ENCODE assay signal across 1 cellular context in the genomic region with DNA sequence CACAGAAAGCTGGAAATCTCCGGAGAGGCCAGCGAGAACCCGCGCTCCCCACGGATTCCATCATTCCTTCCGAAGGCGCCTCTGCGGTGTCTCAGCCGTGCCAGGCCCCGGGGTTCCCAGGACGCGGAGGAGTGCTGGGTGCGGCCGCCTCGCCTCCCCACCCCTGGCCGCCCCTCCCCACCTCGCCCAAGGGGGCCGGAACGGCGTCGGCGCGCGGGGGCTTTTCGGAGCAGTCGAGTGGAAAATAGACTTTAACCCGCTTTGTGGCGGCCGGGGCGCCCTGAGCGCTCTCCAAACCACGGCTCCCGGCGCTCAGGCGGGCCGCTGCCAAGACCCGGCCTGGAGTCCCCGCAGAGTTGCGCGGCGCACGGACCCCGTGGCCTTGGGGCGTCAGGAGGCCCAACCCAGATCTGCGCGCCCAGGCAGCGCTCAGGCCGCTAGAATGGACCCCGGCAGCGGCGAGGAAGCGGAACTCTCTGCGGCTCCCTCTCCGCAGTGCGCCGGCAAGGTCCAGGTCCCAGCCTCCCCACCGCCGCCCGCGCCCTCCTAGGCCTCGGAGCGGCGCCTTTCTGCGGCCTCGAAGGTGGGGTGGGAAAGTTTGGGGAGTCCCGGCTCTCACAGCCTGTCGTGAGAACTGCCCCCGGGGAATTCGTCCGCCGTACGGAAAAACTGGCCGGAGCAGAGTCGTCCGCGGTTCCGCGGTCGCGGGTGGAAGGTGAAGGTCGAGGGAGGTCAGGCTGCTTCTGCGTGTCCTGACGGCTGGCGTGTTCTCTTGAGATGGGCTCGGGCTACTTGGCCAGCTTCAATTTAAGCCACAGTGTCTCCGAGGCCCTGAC.
TF ChIP-seq lines count a peak whose summit lies in the region.

No MANE protein-coding gene starts in this region.

TF ChIP-seq in HepG2, 621 proteins besides CTCF, POLR2A, EP300 and RAD21 (continued from another document and continues in another):
- TF ChIP-seq HOXD1 (CRISPR knock-in tag; IDR thresholded peaks at IDR 0.05) (peak; percentile 18; the same call in 1 of the 2 replicates), WIZ (CRISPR knock-in tag; IDR thresholded peaks at IDR 0.05) (no peak), SKI (IDR thresholded peaks at IDR 0.05; ENCODE audit: partially characterized antibody) (peak; percentile 26), ZNF143 (CRISPR knock-in tag; IDR thresholded peaks at IDR 0.05) (peak; percentile 30), ZNF549 (CRISPR knock-in tag; IDR thresholded peaks at IDR 0.05) (no peak), HOXA3 (CRISPR knock-in tag; IDR thresholded peaks at IDR 0.05) (peak; percentile 74), ATM (IDR thresholded peaks at IDR 0.05; ENCODE audit: borderline replicate concordance) (no peak), FOXA1 (IDR thresholded peaks at IDR 0.05) (no peak), FOXA1 (CRISPR knock-in tag; IDR thresholded peaks at IDR 0.05) (no peak), ZFP82 (CRISPR knock-in tag; IDR thresholded peaks at IDR 0.05; ENCODE audit: borderline replicate concordance) (no peak), ZFP62 (CRISPR knock-in tag; IDR thresholded peaks at IDR 0.05) (no peak), MYC (CRISPR knock-in tag; IDR thresholded peaks at IDR 0.05; ENCODE audit: borderline replicate concordance) (peak; percentile 72; the same call in 1 of the 2 replicates), MIXL1 (CRISPR knock-in tag; IDR thresholded peaks at IDR 0.05) (no peak), ZNF350 (CRISPR knock-in tag; IDR thresholded peaks at IDR 0.05; ENCODE audit: borderline replicate concordance, low read depth) (no peak; the same call in 1 of the 2 replicates), ELF4 (CRISPR knock-in tag; IDR thresholded peaks at IDR 0.05; ENCODE audit: borderline replicate concordance) (no peak; the same call in 1 of the 2 replicates), MEF2D (CRISPR knock-in tag; IDR thresholded peaks at IDR 0.05) (peak; percentile 50; the same call in 1 of the 2 replicates), ZNF34 (CRISPR knock-in tag; IDR thresholded peaks at IDR 0.05; ENCODE audit: borderline replicate concordance) (no peak), ZNF260 (CRISPR knock-in tag; IDR thresholded peaks at IDR 0.05; ENCODE audit: borderline replicate concordance, low read depth) (no peak), ZNF367 (CRISPR knock-in tag; IDR thresholded peaks at IDR 0.05; ENCODE audit: borderline replicate concordance) (no peak), CAMTA2 (CRISPR knock-in tag; IDR thresholded peaks at IDR 0.05; ENCODE audit: borderline replicate concordance) (peak; percentile 78; the same call in 1 of the 2 replicates), IKZF4 (CRISPR knock-in tag; IDR thresholded peaks at IDR 0.05; ENCODE audit: borderline replicate concordance, low read depth, not compliant biosample characterization) (peak; percentile 86), GTF2F1 (IDR thresholded peaks at IDR 0.05; ENCODE audit: low read length) (no peak), MATR3 (CRISPR knock-in tag; IDR thresholded peaks at IDR 0.05) (no peak)
- TF ChIP-seq, protein P1, sequence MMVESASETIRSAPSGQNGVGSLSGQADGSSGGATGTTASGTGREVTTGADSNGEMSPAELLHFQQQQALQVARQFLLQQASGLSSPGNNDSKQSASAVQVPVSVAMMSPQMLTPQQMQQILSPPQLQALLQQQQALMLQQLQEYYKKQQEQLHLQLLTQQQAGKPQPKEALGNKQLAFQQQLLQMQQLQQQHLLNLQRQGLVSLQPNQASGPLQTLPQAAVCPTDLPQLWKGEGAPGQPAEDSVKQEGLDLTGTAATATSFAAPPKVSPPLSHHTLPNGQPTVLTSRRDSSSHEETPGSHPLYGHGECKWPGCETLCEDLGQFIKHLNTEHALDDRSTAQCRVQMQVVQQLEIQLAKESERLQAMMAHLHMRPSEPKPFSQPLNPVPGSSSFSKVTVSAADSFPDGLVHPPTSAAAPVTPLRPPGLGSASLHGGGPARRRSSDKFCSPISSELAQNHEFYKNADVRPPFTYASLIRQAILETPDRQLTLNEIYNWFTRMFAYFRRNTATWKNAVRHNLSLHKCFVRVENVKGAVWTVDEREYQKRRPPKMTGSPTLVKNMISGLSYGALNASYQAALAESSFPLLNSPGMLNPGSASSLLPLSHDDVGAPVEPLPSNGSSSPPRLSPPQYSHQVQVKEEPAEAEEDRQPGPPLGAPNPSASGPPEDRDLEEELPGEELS (CRISPR knock-in tag; IDR thresholded peaks at IDR 0.05), result peak; percentile 11; the same call in 1 of the 2 replicates
- TF ChIP-seq, protein P2, sequence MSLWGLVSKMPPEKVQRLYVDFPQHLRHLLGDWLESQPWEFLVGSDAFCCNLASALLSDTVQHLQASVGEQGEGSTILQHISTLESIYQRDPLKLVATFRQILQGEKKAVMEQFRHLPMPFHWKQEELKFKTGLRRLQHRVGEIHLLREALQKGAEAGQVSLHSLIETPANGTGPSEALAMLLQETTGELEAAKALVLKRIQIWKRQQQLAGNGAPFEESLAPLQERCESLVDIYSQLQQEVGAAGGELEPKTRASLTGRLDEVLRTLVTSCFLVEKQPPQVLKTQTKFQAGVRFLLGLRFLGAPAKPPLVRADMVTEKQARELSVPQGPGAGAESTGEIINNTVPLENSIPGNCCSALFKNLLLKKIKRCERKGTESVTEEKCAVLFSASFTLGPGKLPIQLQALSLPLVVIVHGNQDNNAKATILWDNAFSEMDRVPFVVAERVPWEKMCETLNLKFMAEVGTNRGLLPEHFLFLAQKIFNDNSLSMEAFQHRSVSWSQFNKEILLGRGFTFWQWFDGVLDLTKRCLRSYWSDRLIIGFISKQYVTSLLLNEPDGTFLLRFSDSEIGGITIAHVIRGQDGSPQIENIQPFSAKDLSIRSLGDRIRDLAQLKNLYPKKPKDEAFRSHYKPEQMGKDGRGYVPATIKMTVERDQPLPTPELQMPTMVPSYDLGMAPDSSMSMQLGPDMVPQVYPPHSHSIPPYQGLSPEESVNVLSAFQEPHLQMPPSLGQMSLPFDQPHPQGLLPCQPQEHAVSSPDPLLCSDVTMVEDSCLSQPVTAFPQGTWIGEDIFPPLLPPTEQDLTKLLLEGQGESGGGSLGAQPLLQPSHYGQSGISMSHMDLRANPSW (CRISPR knock-in tag; IDR thresholded peaks at IDR 0.05; ENCODE audit: borderline replicate concordance), result no peak
- TF ChIP-seq, protein P3, sequence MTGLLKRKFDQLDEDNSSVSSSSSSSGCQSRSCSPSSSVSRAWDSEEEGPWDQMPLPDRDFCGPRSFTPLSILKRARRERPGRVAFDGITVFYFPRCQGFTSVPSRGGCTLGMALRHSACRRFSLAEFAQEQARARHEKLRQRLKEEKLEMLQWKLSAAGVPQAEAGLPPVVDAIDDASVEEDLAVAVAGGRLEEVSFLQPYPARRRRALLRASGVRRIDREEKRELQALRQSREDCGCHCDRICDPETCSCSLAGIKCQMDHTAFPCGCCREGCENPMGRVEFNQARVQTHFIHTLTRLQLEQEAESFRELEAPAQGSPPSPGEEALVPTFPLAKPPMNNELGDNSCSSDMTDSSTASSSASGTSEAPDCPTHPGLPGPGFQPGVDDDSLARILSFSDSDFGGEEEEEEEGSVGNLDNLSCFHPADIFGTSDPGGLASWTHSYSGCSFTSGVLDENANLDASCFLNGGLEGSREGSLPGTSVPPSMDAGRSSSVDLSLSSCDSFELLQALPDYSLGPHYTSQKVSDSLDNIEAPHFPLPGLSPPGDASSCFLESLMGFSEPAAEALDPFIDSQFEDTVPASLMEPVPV (CRISPR knock-in tag; IDR thresholded peaks at IDR 0.05), result peak; percentile 95
- TF ChIP-seq, protein P4, sequence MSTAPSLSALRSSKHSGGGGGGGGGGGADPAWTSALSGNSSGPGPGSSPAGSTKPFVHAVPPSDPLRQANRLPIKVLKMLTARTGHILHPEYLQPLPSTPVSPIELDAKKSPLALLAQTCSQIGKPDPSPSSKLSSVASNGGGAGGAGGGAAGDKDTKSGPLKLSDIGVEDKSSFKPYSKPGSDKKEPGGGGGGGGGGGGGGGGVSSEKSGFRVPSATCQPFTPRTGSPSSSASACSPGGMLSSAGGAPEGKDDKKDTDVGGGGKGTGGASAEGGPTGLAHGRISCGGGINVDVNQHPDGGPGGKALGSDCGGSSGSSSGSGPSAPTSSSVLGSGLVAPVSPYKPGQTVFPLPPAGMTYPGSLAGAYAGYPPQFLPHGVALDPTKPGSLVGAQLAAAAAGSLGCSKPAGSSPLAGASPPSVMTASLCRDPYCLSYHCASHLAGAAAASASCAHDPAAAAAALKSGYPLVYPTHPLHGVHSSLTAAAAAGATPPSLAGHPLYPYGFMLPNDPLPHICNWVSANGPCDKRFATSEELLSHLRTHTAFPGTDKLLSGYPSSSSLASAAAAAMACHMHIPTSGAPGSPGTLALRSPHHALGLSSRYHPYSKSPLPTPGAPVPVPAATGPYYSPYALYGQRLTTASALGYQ (CRISPR knock-in tag; IDR thresholded peaks at IDR 0.05), result no peak
- TF ChIP-seq, protein P5, sequence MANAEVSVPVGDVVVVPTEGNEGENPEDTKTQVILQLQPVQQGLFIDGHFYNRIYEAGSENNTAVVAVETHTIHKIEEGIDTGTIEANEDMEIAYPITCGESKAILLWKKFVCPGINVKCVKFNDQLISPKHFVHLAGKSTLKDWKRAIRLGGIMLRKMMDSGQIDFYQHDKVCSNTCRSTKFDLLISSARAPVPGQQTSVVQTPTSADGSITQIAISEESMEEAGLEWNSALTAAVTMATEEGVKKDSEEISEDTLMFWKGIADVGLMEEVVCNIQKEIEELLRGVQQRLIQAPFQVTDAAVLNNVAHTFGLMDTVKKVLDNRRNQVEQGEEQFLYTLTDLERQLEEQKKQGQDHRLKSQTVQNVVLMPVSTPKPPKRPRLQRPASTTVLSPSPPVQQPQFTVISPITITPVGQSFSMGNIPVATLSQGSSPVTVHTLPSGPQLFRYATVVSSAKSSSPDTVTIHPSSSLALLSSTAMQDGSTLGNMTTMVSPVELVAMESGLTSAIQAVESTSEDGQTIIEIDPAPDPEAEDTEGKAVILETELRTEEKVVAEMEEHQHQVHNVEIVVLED (CRISPR knock-in tag; IDR thresholded peaks at IDR 0.05; ENCODE audit: borderline replicate concordance), result peak; percentile 73; the same call in 1 of the 2 replicates
- TF ChIP-seq, protein P6, sequence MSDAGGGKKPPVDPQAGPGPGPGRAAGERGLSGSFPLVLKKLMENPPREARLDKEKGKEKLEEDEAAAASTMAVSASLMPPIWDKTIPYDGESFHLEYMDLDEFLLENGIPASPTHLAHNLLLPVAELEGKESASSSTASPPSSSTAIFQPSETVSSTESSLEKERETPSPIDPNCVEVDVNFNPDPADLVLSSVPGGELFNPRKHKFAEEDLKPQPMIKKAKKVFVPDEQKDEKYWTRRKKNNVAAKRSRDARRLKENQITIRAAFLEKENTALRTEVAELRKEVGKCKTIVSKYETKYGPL (CRISPR knock-in tag; IDR thresholded peaks at IDR 0.05), result 0 out of 2 replicates have a peak, but pooled peaks have one; percentile 22
- TF ChIP-seq, protein P7, sequence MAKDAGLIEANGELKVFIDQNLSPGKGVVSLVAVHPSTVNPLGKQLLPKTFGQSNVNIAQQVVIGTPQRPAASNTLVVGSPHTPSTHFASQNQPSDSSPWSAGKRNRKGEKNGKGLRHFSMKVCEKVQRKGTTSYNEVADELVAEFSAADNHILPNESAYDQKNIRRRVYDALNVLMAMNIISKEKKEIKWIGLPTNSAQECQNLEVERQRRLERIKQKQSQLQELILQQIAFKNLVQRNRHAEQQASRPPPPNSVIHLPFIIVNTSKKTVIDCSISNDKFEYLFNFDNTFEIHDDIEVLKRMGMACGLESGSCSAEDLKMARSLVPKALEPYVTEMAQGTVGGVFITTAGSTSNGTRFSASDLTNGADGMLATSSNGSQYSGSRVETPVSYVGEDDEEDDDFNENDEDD (CRISPR knock-in tag; IDR thresholded peaks at IDR 0.05; ENCODE audit: borderline replicate concordance), result peak; percentile 86; the same call in 1 of the 2 replicates
- TF ChIP-seq, protein P8, sequence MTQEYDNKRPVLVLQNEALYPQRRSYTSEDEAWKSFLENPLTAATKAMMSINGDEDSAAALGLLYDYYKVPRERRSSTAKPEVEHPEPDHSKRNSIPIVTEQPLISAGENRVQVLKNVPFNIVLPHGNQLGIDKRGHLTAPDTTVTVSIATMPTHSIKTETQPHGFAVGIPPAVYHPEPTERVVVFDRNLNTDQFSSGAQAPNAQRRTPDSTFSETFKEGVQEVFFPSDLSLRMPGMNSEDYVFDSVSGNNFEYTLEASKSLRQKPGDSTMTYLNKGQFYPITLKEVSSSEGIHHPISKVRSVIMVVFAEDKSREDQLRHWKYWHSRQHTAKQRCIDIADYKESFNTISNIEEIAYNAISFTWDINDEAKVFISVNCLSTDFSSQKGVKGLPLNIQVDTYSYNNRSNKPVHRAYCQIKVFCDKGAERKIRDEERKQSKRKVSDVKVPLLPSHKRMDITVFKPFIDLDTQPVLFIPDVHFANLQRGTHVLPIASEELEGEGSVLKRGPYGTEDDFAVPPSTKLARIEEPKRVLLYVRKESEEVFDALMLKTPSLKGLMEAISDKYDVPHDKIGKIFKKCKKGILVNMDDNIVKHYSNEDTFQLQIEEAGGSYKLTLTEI (CRISPR knock-in tag; conservative IDR thresholded peaks at IDR 0.05), result no peak
- TF ChIP-seq, protein P9, sequence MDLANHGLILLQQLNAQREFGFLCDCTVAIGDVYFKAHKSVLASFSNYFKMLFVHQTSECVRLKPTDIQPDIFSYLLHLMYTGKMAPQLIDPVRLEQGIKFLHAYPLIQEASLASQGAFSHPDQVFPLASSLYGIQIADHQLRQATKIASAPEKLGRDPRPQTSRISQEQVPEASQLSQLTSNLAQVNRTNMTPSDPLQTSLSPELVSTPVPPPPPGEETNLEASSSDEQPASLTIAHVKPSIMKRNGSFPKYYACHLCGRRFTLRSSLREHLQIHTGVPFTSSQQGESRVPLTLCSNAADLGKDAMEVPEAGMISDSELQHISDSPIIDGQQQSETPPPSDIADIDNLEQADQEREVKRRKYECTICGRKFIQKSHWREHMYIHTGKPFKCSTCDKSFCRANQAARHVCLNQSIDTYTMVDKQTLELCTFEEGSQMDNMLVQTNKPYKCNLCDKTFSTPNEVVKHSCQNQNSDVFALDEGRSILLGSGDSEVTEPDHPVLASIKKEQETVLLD (CRISPR knock-in tag; IDR thresholded peaks at IDR 0.05; ENCODE audit: low read depth), result no peak
- TF ChIP-seq, protein P10, sequence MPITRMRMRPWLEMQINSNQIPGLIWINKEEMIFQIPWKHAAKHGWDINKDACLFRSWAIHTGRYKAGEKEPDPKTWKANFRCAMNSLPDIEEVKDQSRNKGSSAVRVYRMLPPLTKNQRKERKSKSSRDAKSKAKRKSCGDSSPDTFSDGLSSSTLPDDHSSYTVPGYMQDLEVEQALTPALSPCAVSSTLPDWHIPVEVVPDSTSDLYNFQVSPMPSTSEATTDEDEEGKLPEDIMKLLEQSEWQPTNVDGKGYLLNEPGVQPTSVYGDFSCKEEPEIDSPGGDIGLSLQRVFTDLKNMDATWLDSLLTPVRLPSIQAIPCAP (CRISPR knock-in tag; IDR thresholded peaks at IDR 0.05; ENCODE audit: low read depth), result no peak
- TF ChIP-seq, protein P11, sequence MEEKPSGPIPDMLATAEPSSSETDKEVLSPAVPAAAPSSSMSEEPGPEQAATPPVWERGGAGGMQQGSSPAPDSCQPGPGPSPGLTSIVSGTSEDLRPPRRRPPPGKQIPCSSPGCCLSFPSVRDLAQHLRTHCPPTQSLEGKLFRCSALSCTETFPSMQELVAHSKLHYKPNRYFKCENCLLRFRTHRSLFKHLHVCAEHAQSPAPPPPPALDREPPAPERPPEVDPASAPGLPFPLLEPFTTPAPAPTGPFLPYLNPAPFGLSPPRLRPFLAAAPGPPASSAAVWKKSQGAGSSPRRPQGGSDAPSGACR (CRISPR knock-in tag; IDR thresholded peaks at IDR 0.05), result peak; percentile 88; the same call in 1 of the 2 replicates
